9 cellular contexts compared by ENCODE assay signal in genomic region chr10:112388041-112388440, GRCh38. TPM values are rescaled to one million over a fixed set of nuclear protein-coding genes. Genes with fewer than 3 reads are reported as not detected.
A peak's percentile ranks its signal among the peaks of the same experiment; 100 is the strongest.
DNase-seq lines count a peak whose midpoint lies in the region; ATAC-seq and TF ChIP-seq lines count a peak whose summit lies in the region.
"Not testable (repeated sequence)": the region's sequence is repeated elsewhere in the genome, so short reads cannot be mapped to it uniquely, and the experiment has no call there.
"Had no signal": no experiment of that assay in that cellular context is flagged by ENCODE, and none has a peak within 500 bp of the region (broad histone marks: within the 10 kb centered on the region; RNA-seq: fewer than 3 reads in every experiment).

No MANE protein-coding gene starts in this region.

- in situ Hi-C loops in transverse colon (cut with MboI; ENCODE audit: low pct_ligation_motif_present in 1 of 4, low pct_unique_long_range_greater_than_20kb in 1 of 4, low sequenced_read_pairs in 3 of 4): not testable (repeated sequence)

- H3K27me3 ChIP-seq in CD8-positive, alpha-beta memory T cell (ENCODE audit: insufficient read depth, low read length, poor library complexity, severe bottlenecking); MG63; liver (ENCODE audit: control insufficient read depth in 4 of 4, insufficient read depth in 4 of 4, low read length in 3 of 4); transverse colon: not testable (repeated sequence)

- H3K4me3 ChIP-seq in CD8-positive, alpha-beta memory T cell (ENCODE audit: low read length); MG63; liver (ENCODE audit: low read depth in 1 of 3, low read length in 3 of 3); transverse colon: not testable (repeated sequence)

- DNase-seq in CD8-positive, alpha-beta memory T cell; activated CD4-positive, alpha-beta memory T cell treated with anti-CD3 and anti-CD28 coated beads for 36 hours; activated naive CD8-positive, alpha-beta T cell treated with anti-CD3 and anti-CD28 coated beads for 36 hours; endothelial cell (ENCODE audit: low spot score); natural killer cell treated with Interleukin-12 subunit alpha and Interleukin-12 subunit beta and Interleukin-15 and Interleukin-18, amount 100 ng/mL, for 72 hours (ENCODE audit: low spot score); transverse colon: not testable (repeated sequence)
- DNase-seq in MG63: peak; percentile 48

- H3K4me3 Mint-ChIP-seq in CD8-positive, alpha-beta memory T cell: peak overlapping the region in 1 of 7 donors; percentile 37
- H3K4me3 Mint-ChIP-seq in activated CD4-positive, alpha-beta memory T cell treated with anti-CD3 and anti-CD28 coated beads for 36 hours; activated naive CD8-positive, alpha-beta T cell treated with anti-CD3 and anti-CD28 coated beads for 36 hours; endothelial cell (ENCODE audit: unreplicated experiment); natural killer cell treated with Interleukin-12 subunit alpha and Interleukin-12 subunit beta and Interleukin-15 and Interleukin-18, amount 100 ng/mL, for 72 hours: not testable (repeated sequence)

- not testable (repeated sequence) for H3K27ac ChIP-seq in CD8-positive, alpha-beta memory T cell (ENCODE audit: low read depth, low read length)
- peak overlapping the region; percentile 53 to 78 for H3K27ac ChIP-seq in liver (ENCODE audit: low read depth in 1 of 2, low read length in 2 of 2)
- H3K27ac ChIP-seq in transverse colon: peak overlapping the region; percentile 75 to 85 (median 76)

- ATAC-seq in natural killer cell treated with Interleukin-12 subunit alpha and Interleukin-12 subunit beta and Interleukin-15 and Interleukin-18, amount 100 ng/mL, for 72 hours: not testable (repeated sequence)

- H3K36me3 Mint-ChIP-seq in CD8-positive, alpha-beta memory T cell: peaks cover 0 to 15% (median 3%) of the 10 kb centered on the region in 3 donors
- not testable (repeated sequence) for H3K36me3 Mint-ChIP-seq in activated CD4-positive, alpha-beta memory T cell treated with anti-CD3 and anti-CD28 coated beads for 36 hours; endothelial cell (ENCODE audit: low read depth, unreplicated experiment)
- peaks cover 53% of the 10 kb centered on the region for H3K36me3 Mint-ChIP-seq in activated naive CD8-positive, alpha-beta T cell treated with anti-CD3 and anti-CD28 coated beads for 36 hours
- peaks cover 36% of the 10 kb centered on the region for H3K36me3 Mint-ChIP-seq in natural killer cell treated with Interleukin-12 subunit alpha and Interleukin-12 subunit beta and Interleukin-15 and Interleukin-18, amount 100 ng/mL, for 72 hours

- not testable (repeated sequence) for H3K36me3 ChIP-seq in CD8-positive, alpha-beta memory T cell (ENCODE audit: insufficient read depth, low read length); MG63; liver (ENCODE audit: control insufficient read depth in 4 of 4, insufficient read depth in 3 of 4, low read depth in 1 of 4, low read length in 3 of 4); transverse colon

- WGBS in liver: 88% methylated on average over 7 of the region's 7 CpGs
- 67 to 84% methylated on average over 3 to 7 of the region's 7 CpGs for WGBS in transverse colon (ENCODE audit: low coverage in 1 of 2), 2 donors

- not testable (repeated sequence) for H3K27me3 Mint-ChIP-seq in CD8-positive, alpha-beta memory T cell; activated CD4-positive, alpha-beta memory T cell treated with anti-CD3 and anti-CD28 coated beads for 36 hours; activated naive CD8-positive, alpha-beta T cell treated with anti-CD3 and anti-CD28 coated beads for 36 hours; endothelial cell (ENCODE audit: unreplicated experiment); natural killer cell treated with Interleukin-12 subunit alpha and Interleukin-12 subunit beta and Interleukin-15 and Interleukin-18, amount 100 ng/mL, for 72 hours

- not testable (repeated sequence) for TF ChIP-seq EP300 in transverse colon (IDR thresholded peaks at IDR 0.05; ENCODE audit: low read depth)

- POLR2A ChIA-PET in CD8-positive, alpha-beta memory T cell (lab: Charles Lee): interaction anchor here (0.7 kb wide), 2 partner anchors 9 to 47 kb away, joined by 3 to 6 read pairs; no protein-coding TSS in a partner anchor
- POLR2A ChIA-PET in activated CD4-positive, alpha-beta memory T cell treated with anti-CD3 and anti-CD28 coated beads for 36 hours (lab: Charles Lee): interaction anchor here (1.3 to 2.4 kb wide), 2 partner anchors 12 to 59 kb away, joined by 5 to 21 read pairs; partner anchors contain the start of genes VTI1A and ZDHHC6

- H3K9ac ChIP-seq in liver (ENCODE audit: low read depth in 1 of 2, low read length in 2 of 2): not testable (repeated sequence)

- peaks cover 43% of the 10 kb centered on the region for H3K4me1 ChIP-seq in CD8-positive, alpha-beta memory T cell (ENCODE audit: insufficient read depth, low read length)
- H3K4me1 ChIP-seq in liver (ENCODE audit: control insufficient read depth in 4 of 4, insufficient read depth in 4 of 4, low read length in 3 of 4) (peaks cover 17 to 60% (median 50%) of the 10 kb centered on the region in 4 donors), transverse colon (peaks cover 8 to 96% (median 61%) of the 10 kb centered on the region in 4 donors)

- not testable (repeated sequence) for TF ChIP-seq POLR2A in transverse colon (IDR thresholded peaks at IDR 0.05)

- H3K27ac Mint-ChIP-seq in CD8-positive, alpha-beta memory T cell: peak overlapping the region; percentile 39 to 98 (median 93)
- H3K27ac Mint-ChIP-seq in activated CD4-positive, alpha-beta memory T cell treated with anti-CD3 and anti-CD28 coated beads for 36 hours: peak overlapping the region; percentile 6
- H3K27ac Mint-ChIP-seq in activated naive CD8-positive, alpha-beta T cell treated with anti-CD3 and anti-CD28 coated beads for 36 hours: peak overlapping the region; percentile 88
- H3K27ac Mint-ChIP-seq in endothelial cell (ENCODE audit: unreplicated experiment): peak overlapping the region; percentile 94
- H3K27ac Mint-ChIP-seq in natural killer cell treated with Interleukin-12 subunit alpha and Interleukin-12 subunit beta and Interleukin-15 and Interleukin-18, amount 100 ng/mL, for 72 hours: peak overlapping the region; percentile 95 to 98

- peaks cover 68 to 84% (median 83%) of the 10 kb centered on the region in 3 donors for H3K4me1 Mint-ChIP-seq in CD8-positive, alpha-beta memory T cell
- H3K4me1 Mint-ChIP-seq in activated CD4-positive, alpha-beta memory T cell treated with anti-CD3 and anti-CD28 coated beads for 36 hours (ENCODE audit: low read depth): peaks cover 69% of the 10 kb centered on the region
- H3K4me1 Mint-ChIP-seq in activated naive CD8-positive, alpha-beta T cell treated with anti-CD3 and anti-CD28 coated beads for 36 hours: peaks cover 63% of the 10 kb centered on the region
- H3K4me1 Mint-ChIP-seq in endothelial cell (ENCODE audit: unreplicated experiment): peaks cover 19% of the 10 kb centered on the region
- H3K4me1 Mint-ChIP-seq in natural killer cell treated with Interleukin-12 subunit alpha and Interleukin-12 subunit beta and Interleukin-15 and Interleukin-18, amount 100 ng/mL, for 72 hours (ENCODE audit: low read depth in 2 of 2): peaks cover 61 to 71% of the 10 kb centered on the region in 2 donors

- not testable (repeated sequence) for H3K9me3 ChIP-seq in CD8-positive, alpha-beta memory T cell (ENCODE audit: low read length); MG63; liver (ENCODE audit: control insufficient read depth in 4 of 4, low read length in 3 of 4); transverse colon

- TF ChIP-seq CTCF in endothelial cell (IDR thresholded peaks at IDR 0.05; ENCODE audit: unreplicated experiment); liver (IDR thresholded peaks at IDR 0.05; ENCODE audit: low read depth, low read length, missing input control); transverse colon (IDR thresholded peaks at IDR 0.05): not testable (repeated sequence)

- H3K9me3 Mint-ChIP-seq in CD8-positive, alpha-beta memory T cell; activated CD4-positive, alpha-beta memory T cell treated with anti-CD3 and anti-CD28 coated beads for 36 hours; activated naive CD8-positive, alpha-beta T cell treated with anti-CD3 and anti-CD28 coated beads for 36 hours; endothelial cell (ENCODE audit: unreplicated experiment); natural killer cell treated with Interleukin-12 subunit alpha and Interleukin-12 subunit beta and Interleukin-15 and Interleukin-18, amount 100 ng/mL, for 72 hours: not testable (repeated sequence)

- TF ChIP-seq RAD21 in liver (IDR thresholded peaks at IDR 0.05): not testable (repeated sequence)

- intact Hi-C loops in activated CD4-positive, alpha-beta memory T cell treated with anti-CD3 and anti-CD28 coated beads for 36 hours (cut with micrococcal nuclease): loop anchor here (2.0 to 10.0 kb wide), 3 partner anchors 73 to 1517 kb away; partner anchors contain the start of gene PDCD4
- intact Hi-C loops in transverse colon (cut with DNase I; ENCODE audit: low total_unique reads): not testable (repeated sequence)

- CTCF ChIA-PET in CD8-positive, alpha-beta memory T cell (lab: Charles Lee): interaction anchor here (1.0 to 2.3 kb wide), 3 partner anchors 13 to 16 kb away, joined by 3 to 8 read pairs (median 3); no protein-coding TSS in a partner anchor
- CTCF ChIA-PET in activated CD4-positive, alpha-beta memory T cell treated with anti-CD3 and anti-CD28 coated beads for 36 hours (lab: Charles Lee): interaction anchor here (1.1 to 2.2 kb wide), 3 partner anchors 13 to 73 kb away, joined by 3 to 8 read pairs (median 3); no protein-coding TSS in a partner anchor

RNA-seq across cellular contexts. Expression of gene ACSL5, which starts 14.1 kb away (rescaled TPM):
- total RNA-seq in CD8-positive, alpha-beta memory T cell: 10 to 100 TPM; 53.3 to 53.7 TPM
- 85.5 TPM for polyA plus RNA-seq in CD8-positive, alpha-beta memory T cell
- 3.2 and 6.5 TPM in 2 replicates for total RNA-seq in MG63 (2014; rRNA removed; shearing (Covaris generic); ENCODE audit: low replicate concordance)
- 10 to 100 TPM; 30.1 to 32.9 TPM for total RNA-seq in activated CD4-positive, alpha-beta memory T cell treated with anti-CD3 and anti-CD28 coated beads for 36 hours
- total RNA-seq in activated naive CD8-positive, alpha-beta T cell treated with anti-CD3 and anti-CD28 coated beads for 36 hours: 10 to 100 TPM; 50.3 to 54.3 TPM
- total RNA-seq in endothelial cell (ENCODE audit: unreplicated experiment) (0.64 TPM), liver (100 to 1,000 TPM in 1 of 2 donors, 10 to 100 TPM in 1; 15.0 to 201 TPM), transverse colon (100 to 1,000 TPM in 3 of 4 donors, 10 to 100 TPM in 1; 91.6 to 315 (median 178) TPM)
- polyA plus RNA-seq in liver: 10 to 100 TPM; 32.0 to 55.0 TPM
- 100 to 1,000 TPM in 1 of 2 donors, 10 to 100 TPM in 1; 85.4 to 111 TPM for total RNA-seq in natural killer cell treated with Interleukin-12 subunit alpha and Interleukin-12 subunit beta and Interleukin-15 and Interleukin-18, amount 100 ng/mL, for 72 hours
- total RNA-seq: H9 had no signal

RNA-seq across cellular contexts. Expression of gene ZDHHC6, which starts 58.7 kb away (rescaled TPM):
- 10 to 100 TPM; 49.3 to 56.4 TPM for total RNA-seq in CD8-positive, alpha-beta memory T cell
- polyA plus RNA-seq in CD8-positive, alpha-beta memory T cell: 48.3 TPM
- total RNA-seq in MG63 (2014; rRNA removed; shearing (Covaris generic); ENCODE audit: low replicate concordance): 12.8 and 18.4 TPM in 2 replicates
- 10 to 100 TPM; 40.1 to 40.7 TPM for total RNA-seq in activated CD4-positive, alpha-beta memory T cell treated with anti-CD3 and anti-CD28 coated beads for 36 hours
- 10 to 100 TPM; 46.0 to 50.3 TPM for total RNA-seq in activated naive CD8-positive, alpha-beta T cell treated with anti-CD3 and anti-CD28 coated beads for 36 hours
- total RNA-seq in endothelial cell (ENCODE audit: unreplicated experiment) (42.8 TPM), liver (10 to 100 TPM; 14.1 to 19.4 TPM), transverse colon (10 to 100 TPM; 13.1 to 46.4 (median 24.6) TPM)
- polyA plus RNA-seq in liver: 10 to 100 TPM; 13.2 to 18.3 TPM
- 10 to 100 TPM; 46.6 to 52.8 TPM for total RNA-seq in natural killer cell treated with Interleukin-12 subunit alpha and Interleukin-12 subunit beta and Interleukin-15 and Interleukin-18, amount 100 ng/mL, for 72 hours

RNA-seq across cellular contexts. Expression of gene VTI1A, which starts 59.0 kb away (rescaled TPM):
- total RNA-seq in CD8-positive, alpha-beta memory T cell: 10 to 100 TPM; 38.2 to 40.1 TPM
- polyA plus RNA-seq in CD8-positive, alpha-beta memory T cell: 28.1 TPM
- 12.0 and 19.1 TPM in 2 replicates for total RNA-seq in MG63 (2014; rRNA removed; shearing (Covaris generic); ENCODE audit: low replicate concordance)
- total RNA-seq in activated CD4-positive, alpha-beta memory T cell treated with anti-CD3 and anti-CD28 coated beads for 36 hours: 10 to 100 TPM; 24.3 to 24.5 TPM
- 10 to 100 TPM; 31.5 to 33.7 TPM for total RNA-seq in activated naive CD8-positive, alpha-beta T cell treated with anti-CD3 and anti-CD28 coated beads for 36 hours
- total RNA-seq in endothelial cell (ENCODE audit: unreplicated experiment) (35.4 TPM), liver (10 to 100 TPM; 13.4 to 26.9 TPM), transverse colon (100 to 1,000 TPM in 3 of 4 donors, 10 to 100 TPM in 1; 65.8 to 211 (median 149) TPM)
- polyA plus RNA-seq in liver: 10 to 100 TPM in 1 of 2 donors, 1 to 10 TPM in 1; 5.5 to 12.7 TPM
- total RNA-seq in natural killer cell treated with Interleukin-12 subunit alpha and Interleukin-12 subunit beta and Interleukin-15 and Interleukin-18, amount 100 ng/mL, for 72 hours: 10 to 100 TPM; 51.9 to 90.5 TPM

Comparison
In these comparisons a context has a peak if more than half of its experiments do, and no peak if none do; other contexts are left out.
1. H3K27ac Mint-ChIP-seq: peak in every context shown above with its lines; median percentile 96 in natural killer cell treated with Interleukin-12 subunit alpha and Interleukin-12 subunit beta and Interleukin-15 and Interleukin-18, amount 100 ng/mL, for 72 hours; 94 in endothelial cell; 93 in CD8-positive, alpha-beta memory T cell; 88 in activated naive CD8-positive, alpha-beta T cell treated with anti-CD3 and anti-CD28 coated beads for 36 hours; 6 in activated CD4-positive, alpha-beta memory T cell treated with anti-CD3 and anti-CD28 coated beads for 36 hours.